Comparison of ENCODE assay signal across 17 cellular contexts in genomic region chr2:86476092-86476491, GRCh38. TPM values are rescaled to one million over a fixed set of nuclear protein-coding genes. Genes with fewer than 3 reads are reported as not detected.
DNase-seq lines count a peak whose midpoint lies in the region; ATAC-seq and FAIRE-seq lines count a peak whose summit lies in the region.
"Had no signal": no experiment of that assay in that cellular context is flagged by ENCODE, and none has a peak within 500 bp of the region (broad histone marks: within the 10 kb centered on the region; RNA-seq: fewer than 3 reads in every experiment).

No MANE protein-coding gene starts in this region.

- DNase-seq in AG08395 (ENCODE audit: low spot score) (peak; percentile 49), HCEC 1CT (peak; percentile 37), astrocyte of the hippocampus (ENCODE audit: low read depth, low spot score) (peak; percentile 55), NCI-H1092 (lab: John Stamatoyannopoulos, UW) (no peak), NCI-H345 treated with DMSO at 0.1 percent for 48 hours (lab: John Stamatoyannopoulos, UW; ENCODE audit: unreplicated experiment) (no peak), left lobe of liver (ENCODE audit: low spot score) (no peak)
- DNase-seq: activated T-cell treated with anti-CD3 and anti-CD28 coated beads, Interleukin-2, amount 50 U/mL, for 4 hours; head of caudate nucleus; kidney glomerular epithelial cell; NCI-H1417 treated with DMSO at 0.1 percent for 48 hours; NCI-H446; psoas muscle; transverse colon had no signal

- peak; percentile 24 for FAIRE-seq in islet of Langerhans (lab: Jason Lieb, UNC)
- FAIRE-seq: bronchial epithelial cell had no signal

- ATAC-seq in HG03378 (IDR thresholded peaks at IDR 0.05; ENCODE audit: unreplicated experiment), result no peak
- ATAC-seq in left lobe of liver, result no peak
- ATAC-seq: activated T-cell treated with anti-CD3 and anti-CD28 coated beads, Interleukin-2, amount 50 U/mL, for 4 hours; GM23338; psoas muscle had no signal

RNA-seq across cellular contexts. Expression of gene KDM3A, which starts 34.9 kb away (rescaled TPM):
- 12.9 TPM for total RNA-seq in left lobe of liver

Comparison
In these comparisons a context has a peak if more than half of its experiments do, and no peak if none do; other contexts are left out.
1. DNase-seq: peak in AG08395 (single experiment), HCEC 1CT (single experiment) and astrocyte of the hippocampus (single experiment); none in NCI-H1092 (single experiment), NCI-H345 treated with DMSO at 0.1 percent for 48 hours (single experiment) and left lobe of liver (single experiment).